In genomic region chr7:18655506-18655905, GRCh38 we compare ENCODE assay signal across 1 cellular context.
TF ChIP-seq lines count a peak whose summit lies in the region.

No MANE protein-coding gene starts in this region.

TF ChIP-seq in IMR-90, 13 proteins besides CTCF, POLR2A, EP300 and RAD21:
- TF ChIP-seq RCOR1 (IDR thresholded peaks at IDR 0.05; ENCODE audit: insufficient replicate concordance, low read length) (no peak), BHLHE40 (IDR thresholded peaks at IDR 0.05; ENCODE audit: low read depth, low read length) (no peak), CEBPB (IDR thresholded peaks at IDR 0.05; ENCODE audit: low read depth, low read length) (no peak), SMC3 (IDR thresholded peaks at IDR 0.05; ENCODE audit: low read depth, low read length) (no peak), RFX5 (IDR thresholded peaks at IDR 0.05; ENCODE audit: low read depth, low read length) (no peak), CHD1 (IDR thresholded peaks at IDR 0.05; ENCODE audit: low read depth, low read length) (no peak), NFE2L2 (IDR thresholded peaks at IDR 0.05; ENCODE audit: low read depth, low read length) (no peak), ELK1 (IDR thresholded peaks at IDR 0.05; ENCODE audit: borderline replicate concordance, low read depth, low read length) (no peak), USF2 (IDR thresholded peaks at IDR 0.05; ENCODE audit: low read depth, low read length) (no peak), MXI1 (IDR thresholded peaks at IDR 0.05; ENCODE audit: borderline replicate concordance, low read depth, low read length) (no peak), FOS (IDR thresholded peaks at IDR 0.05; ENCODE audit: low read depth, low read length) (no peak), MAFK (IDR thresholded peaks at IDR 0.05; ENCODE audit: low read depth, low read length) (no peak), MAZ (IDR thresholded peaks at IDR 0.05; ENCODE audit: borderline replicate concordance, low read depth, low read length) (no peak)
